ENCODE assay signal across 8 cellular contexts in genomic region chr11:27699242-27699925, GRCh38. TPM values are rescaled to one million over a fixed set of nuclear protein-coding genes. Genes with fewer than 3 reads are reported as not detected.
A peak's percentile ranks its signal among the peaks of the same experiment; 100 is the strongest.
DNase-seq lines count a peak whose midpoint lies in the region; ATAC-seq and TF ChIP-seq lines count a peak whose summit lies in the region.

No MANE protein-coding gene starts in this region.

- intact Hi-C loops in IMR-90 (cut with micrococcal nuclease), result loop anchor here (1.0 to 5.0 kb wide), 7 partner anchors 643 to 1635 kb away; no protein-coding TSS in a partner anchor

- H3K36me3 ChIP-seq in BJ (ENCODE audit: control insufficient read depth, insufficient read depth, low read length) (no peaks in the 10 kb centered on the region), IMR-90 (ENCODE audit: control insufficient read depth, insufficient read depth, low read length) (peaks cover 6% of the 10 kb centered on the region), mesenchymal stem cell (ENCODE audit: control insufficient read depth in 1 of 2, insufficient read depth in 2 of 2, low read depth in 1 of 2, low read length in 2 of 2) (no peaks in the 10 kb centered on the region)

- TF ChIP-seq CTCF in BJ (IDR thresholded peaks at IDR 0.05; ENCODE audit: insufficient read depth, low read depth, low read length) (no peak), IMR-90 (conservative IDR thresholded peaks at IDR 0.05; ENCODE audit: low read depth, low read length) (no peak)

- peak overlapping the region; percentile 58 for H4K5ac ChIP-seq in IMR-90 (ENCODE audit: low read depth, low read length)

- H4K91ac ChIP-seq in IMR-90 (ENCODE audit: insufficient read depth, low read depth, low read length) (peak overlapping the region; percentile 93), mesenchymal stem cell (ENCODE audit: low read length) (peak overlapping the region; percentile 84)

- WGBS in IMR-90 (ENCODE audit: extremely low coverage in 2 of 2, insufficient read length in 1 of 2), 2 experiments, result 0% methylated on average over 2 of the region's 30 CpGs; no CpG with 5 or more reads in 1 of the 2 experiments
- under 1% methylated on average over 28 of the region's 30 CpGs for WGBS in mesenchymal stem cell

- H3K27ac ChIP-seq in IMR-90 (ENCODE audit: insufficient read depth, low read length), result peak overlapping the region; percentile 92
- peak overlapping the region; percentile 82 for H3K27ac ChIP-seq in mesenchymal stem cell (ENCODE audit: low read length, poor library complexity, severe bottlenecking)

- H3K27me3 ChIP-seq in BJ (ENCODE audit: control insufficient read depth, insufficient read depth, low read length) (no peaks in the 10 kb centered on the region), IMR-90 (ENCODE audit: control insufficient read depth, insufficient read depth, low read length) (no peaks in the 10 kb centered on the region), mesenchymal stem cell (ENCODE audit: control insufficient read depth in 1 of 2, insufficient read depth in 1 of 2, low read length in 2 of 2) (no peaks in the 10 kb centered on the region)

- H3K4me1 ChIP-seq in IMR-90 (ENCODE audit: control insufficient read depth, insufficient read depth, low read length) (peaks cover 6% of the 10 kb centered on the region; the same call in 1 of the 2 replicates), mesenchymal stem cell (ENCODE audit: control insufficient read depth, insufficient read depth, low read depth, low read length) (no peaks in the 10 kb centered on the region)

- H2AFZ ChIP-seq in IMR-90 (replicated peaks; ENCODE audit: low read length, poor library complexity) (peak overlapping the region; percentile 79), mesenchymal stem cell (ENCODE audit: low read depth, low read length) (no peak overlapping the region)

- peak overlapping the region; percentile 98 for H3K14ac ChIP-seq in IMR-90 (replicated peaks; ENCODE audit: low read depth, low read length)
- peak overlapping the region in 1 of 2 experiments; percentile 86 for H3K14ac ChIP-seq in mesenchymal stem cell (ENCODE audit: low read length in 2 of 2)

- peaks cover 79% of the 10 kb centered on the region for H3K27me3 Mint-ChIP-seq in central memory CD8-positive, alpha-beta T cell

- H3K9ac ChIP-seq in IMR-90 (ENCODE audit: low read depth, low read length) (peak overlapping the region; percentile 98), mesenchymal stem cell (ENCODE audit: low read length) (peak overlapping the region; percentile 85)

- H3K27ac Mint-ChIP-seq in central memory CD8-positive, alpha-beta T cell (ENCODE audit: low read depth), result no peak overlapping the region

- H2BK12ac ChIP-seq in mesenchymal stem cell (ENCODE audit: low read length in 2 of 2), result peak overlapping the region in 1 of 2 experiments; percentile 76

- H2BK120ac ChIP-seq in IMR-90 (ENCODE audit: low read depth, low read length) (peak overlapping the region; percentile 65), mesenchymal stem cell (ENCODE audit: low read depth, low read length) (peak overlapping the region; percentile 83)

- peak overlapping the region; percentile 96 for H3K4me3 ChIP-seq in BJ (ENCODE audit: low read depth, low read length)
- peak overlapping the region; percentile 85 for H3K4me3 ChIP-seq in IMR-90 (ENCODE audit: insufficient read depth, low read depth, low read length)
- H3K4me3 ChIP-seq in mesenchymal stem cell (ENCODE audit: insufficient read depth in 1 of 2, low read depth in 1 of 2, low read length in 2 of 2), result peak overlapping the region; percentile 94 to 95

- POLR2A ChIA-PET in BJ (lab: Charles Lee), result interaction anchor here (0.6 to 1.4 kb wide), 9 partner anchors 18 to 1088 kb away, joined by 3 to 14 read pairs (median 4); partner anchors contain the start of gene KIF18A
- POLR2A ChIA-PET in IMR-90 (lab: Charles Lee; ENCODE audit: unreplicated experiment), result interaction anchor here (0.6 to 2.4 kb wide), 14 partner anchors 11 to 1630 kb away, joined by 3 to 16 read pairs (median 3); partner anchors contain the start of genes KIF18A and METTL15

- no TSS peak for BruUV-seq in IMR-90 (replicated peaks; lab: Mats Ljungman, UMichigan)

- no peak for TF ChIP-seq RAD21 in IMR-90 (IDR thresholded peaks at IDR 0.05; ENCODE audit: low read length)

- H3K9me3 Mint-ChIP-seq in central memory CD8-positive, alpha-beta T cell, result no peaks in the 10 kb centered on the region

- in situ Hi-C loops in IMR-90 (cut with MboI; ENCODE audit: low sequenced_read_pairs), result loop anchor here (10.0 kb wide), 1 partner anchor 995 kb away; no protein-coding TSS in a partner anchor

- H2AK5ac ChIP-seq in IMR-90 (ENCODE audit: low read depth, low read length), result peak overlapping the region; percentile 82
- peak overlapping the region; percentile 80 for H2AK5ac ChIP-seq in mesenchymal stem cell (ENCODE audit: low read length, severe bottlenecking)

- H2BK15ac ChIP-seq in IMR-90 (ENCODE audit: low read depth, low read length), result peak overlapping the region; percentile 42; the same call in 1 of the 3 replicates
- peak overlapping the region; percentile 48 for H2BK15ac ChIP-seq in mesenchymal stem cell (ENCODE audit: low read depth, poor library complexity, severe bottlenecking)

- H3K36me3 Mint-ChIP-seq in central memory CD8-positive, alpha-beta T cell (ENCODE audit: insufficient read depth), result peaks cover 3% of the 10 kb centered on the region

- H3K79me1 ChIP-seq in IMR-90 (ENCODE audit: low read depth in 1 of 2, low read length in 2 of 2) (peaks cover 4 to 27% of the 10 kb centered on the region in 2 experiments; a peak in 3 of 4 replicates), mesenchymal stem cell (replicated peaks; ENCODE audit: low read length, poor library complexity, severe bottlenecking) (peaks cover 4% of the 10 kb centered on the region)

- dilution Hi-C loops in IMR-90 (cut with HindIII; ENCODE audit: low sequenced_read_pairs, unreplicated experiment), result no loop called here

- H3K4ac ChIP-seq in IMR-90 (ENCODE audit: low read depth, low read length) (peak overlapping the region; percentile 95), mesenchymal stem cell (ENCODE audit: low read depth in 1 of 2, low read length in 2 of 2) (peak overlapping the region; percentile 77 to 99)

- H2BK5ac ChIP-seq in IMR-90 (ENCODE audit: low read depth, low read length, poor library complexity, severe bottlenecking) (peak overlapping the region; percentile 92), mesenchymal stem cell (ENCODE audit: low read depth, low read length, poor library complexity, severe bottlenecking) (peak overlapping the region; percentile 33)

- peak overlapping the region; percentile 37; the same call in 1 of the 2 replicates for H2BK20ac ChIP-seq in IMR-90 (ENCODE audit: low read depth, low read length)

- no peaks in the 10 kb centered on the region for H3K9me1 ChIP-seq in IMR-90 (ENCODE audit: insufficient read depth, low read length)

- H3K9me3 ChIP-seq in IMR-90 (ENCODE audit: control insufficient read depth, insufficient read depth, low read length) (no peaks in the 10 kb centered on the region), mesenchymal stem cell (ENCODE audit: control insufficient read depth, low read length) (no peaks in the 10 kb centered on the region)

- peaks cover 55% of the 10 kb centered on the region for H4K20me1 ChIP-seq in IMR-90 (ENCODE audit: insufficient read depth, low read length)

- peak overlapping the region; percentile 98 for H3K56ac ChIP-seq in IMR-90 (ENCODE audit: extremely low read depth, insufficient read depth, low read length)

- DNase-seq in BJ (ENCODE audit: low read depth) (no peak), IMR-90 (peak; percentile 55), mesenchymal stem cell (peak; percentile 71), COLO829 (ENCODE audit: low spot score) (no peak)
- no peak for DNase-seq in central memory CD8-positive, alpha-beta T cell (ENCODE audit: low spot score in 2 of 2)
- DNase-seq in activated naive CD4-positive, alpha-beta T cell treated with Interleukin-2 at 50 U/mL for 16 hours, result no peak

- CTCF ChIA-PET in BJ (lab: Yijun Ruan, JAX), result interaction anchor here (0.6 to 7.1 kb wide), 23 partner anchors 10 to 1637 kb away, joined by 3 to 75 read pairs (median 3); no protein-coding TSS in a partner anchor
- CTCF ChIA-PET in IMR-90 (lab: Yijun Ruan, JAX), result interaction anchor here (0.5 to 1.7 kb wide), 10 partner anchors 20 to 1630 kb away, joined by 3 to 5 read pairs (median 3); no protein-coding TSS in a partner anchor

- H3K4me2 ChIP-seq in IMR-90 (ENCODE audit: low read depth, low read length) (peak overlapping the region; percentile 27), mesenchymal stem cell (ENCODE audit: low read length, poor library complexity, severe bottlenecking) (peak overlapping the region; percentile 80)

- H3K4me3 Mint-ChIP-seq in central memory CD8-positive, alpha-beta T cell, result peak overlapping the region; percentile 8

- H3K23ac ChIP-seq in IMR-90 (ENCODE audit: low read depth, low read length) (peak overlapping the region; percentile 97), mesenchymal stem cell (ENCODE audit: low read length in 2 of 2) (peak overlapping the region in 1 of 2 experiments; percentile 96)

- ATAC-seq in IMR-90 (ENCODE audit: low read depth) (peak; percentile 0; the same call in 1 of the 2 replicates), HG03108 (IDR thresholded peaks at IDR 0.05; ENCODE audit: unreplicated experiment) (no peak), GM21529 (IDR thresholded peaks at IDR 0.05; ENCODE audit: unreplicated experiment) (no peak)
- no peak for ATAC-seq in central memory CD8-positive, alpha-beta T cell (replicated peaks; ENCODE audit: extremely low read depth, poor library complexity, severe bottlenecking)

- peak overlapping the region; percentile 91 for H3K18ac ChIP-seq in IMR-90 (ENCODE audit: low read depth, low read length)
- H3K18ac ChIP-seq in mesenchymal stem cell (ENCODE audit: low read depth in 1 of 2, low read length in 2 of 2), result peak overlapping the region; percentile 96 to 97

- peaks cover 25% of the 10 kb centered on the region for H3K4me1 Mint-ChIP-seq in central memory CD8-positive, alpha-beta T cell

- peak overlapping the region; percentile 87 for H2AK9ac ChIP-seq in IMR-90 (replicated peaks; ENCODE audit: low read depth, low read length, poor library complexity)

- H4K8ac ChIP-seq in IMR-90 (ENCODE audit: low read depth in 2 of 2, low read length in 2 of 2) (peak overlapping the region; percentile 88 to 90), mesenchymal stem cell (ENCODE audit: low read length) (peak overlapping the region; percentile 52)

- peak; percentile 82 for TF ChIP-seq POLR2A in IMR-90 (IDR thresholded peaks at IDR 0.05; ENCODE audit: low read depth, low read length)

TF ChIP-seq in IMR-90, 13 proteins besides CTCF, POLR2A, EP300 and RAD21 (continues in another document):
- TF ChIP-seq MXI1 (IDR thresholded peaks at IDR 0.05; ENCODE audit: borderline replicate concordance, low read depth, low read length) (no peak), MAZ (IDR thresholded peaks at IDR 0.05; ENCODE audit: borderline replicate concordance, low read depth, low read length) (no peak), MAFK (IDR thresholded peaks at IDR 0.05; ENCODE audit: low read depth, low read length) (no peak)

RNA-seq across cellular contexts. Expression of gene BDNF, which starts 0.9 kb away (rescaled TPM):
- polyA plus RNA-seq in BJ (2011; rRNA removed) (47.4 and 62.6 TPM in 2 replicates), IMR-90 (2012; rRNA removed) (91.9 and 94.8 TPM in 2 replicates)
- 40.8 and 46.9 TPM in 2 replicates for polyA minus RNA-seq in BJ (2011; rRNA and poly(A)+ RNA removed)
- total RNA-seq in IMR-90 (2012; rRNA removed), result 152 and 174 TPM in 2 replicates
- 50.7 and 60.1 TPM in 2 replicates for polyA plus RNA-seq in IMR-90 (2012; cell fraction: cytosol; rRNA removed)
- 65.9 and 184 TPM in 2 replicates for polyA plus RNA-seq in IMR-90 (2012; cell fraction: nucleus; rRNA removed; ENCODE audit: low replicate concordance)
- 38.5 TPM for polyA plus RNA-seq in mesenchymal stem cell (2013, experiment 1 of 2)
- 40.6 TPM for polyA plus RNA-seq in mesenchymal stem cell (2013, experiment 2 of 2)

Comparison
In these comparisons a context has a peak if more than half of its experiments do, and no peak if none do; other contexts are left out.
1. DNase-seq: peak in IMR-90 (single experiment) and mesenchymal stem cell (single experiment); none in BJ (single experiment), central memory CD8-positive, alpha-beta T cell (0 of 2), COLO829 (single experiment) and activated naive CD4-positive, alpha-beta T cell treated with Interleukin-2 at 50 U/mL for 16 hours (single experiment).
2. Peak in every context shown above with its lines, with median percentiles within 50 percentile points of each other: H3K4me3 ChIP-seq.